Comparison of ENCODE assay signal across 15 cellular contexts in the genomic region with DNA sequence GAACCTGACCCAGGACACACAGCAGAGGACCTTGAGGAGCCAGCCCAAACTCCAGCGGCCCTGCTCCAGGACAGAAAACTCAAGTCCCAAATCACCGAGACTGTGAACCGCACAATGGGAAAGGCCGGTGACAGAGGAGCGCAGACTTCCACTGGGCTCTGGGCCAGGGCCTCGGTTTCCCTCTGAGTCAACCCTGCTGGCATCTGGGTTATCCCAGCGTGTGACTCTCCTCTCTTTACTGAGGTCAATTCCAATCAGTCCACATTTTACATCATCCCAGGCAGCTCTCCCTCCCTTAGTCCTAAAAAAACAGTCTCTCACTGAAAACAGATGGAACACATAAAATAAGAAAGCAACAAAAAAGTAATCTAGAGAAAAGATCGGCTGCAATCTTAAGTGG. TPM values are rescaled to one million over a fixed set of nuclear protein-coding genes. Genes with fewer than 3 reads are reported as not detected.
DNase-seq lines count a peak whose midpoint lies in the region; ATAC-seq and TF ChIP-seq lines count a peak whose summit lies in the region.
"Had no signal": no experiment of that assay in that cellular context is flagged by ENCODE, and none has a peak within 500 bp of the region (broad histone marks: within the 10 kb centered on the region; RNA-seq: fewer than 3 reads in every experiment).

No MANE protein-coding gene starts in this region.

- H3K27me3 ChIP-seq in BLaER1 treated with 17β-estradiol and CSF1 and Interleukin-3, amounts not matched to agents 10 nM and 100 nM = no peaks in the 10 kb centered on the region
- H3K27me3 ChIP-seq in smooth muscle cell (ENCODE audit: low read depth) = no peaks in the 10 kb centered on the region
- H3K27me3 ChIP-seq in upper lobe of right lung = no peaks in the 10 kb centered on the region

- POLR2A ChIA-PET in activated CD8-positive, alpha-beta T cell treated with anti-CD3 and anti-CD28 coated beads, Interleukin-2, amount 10 ng/mL, durations not matched to agents 7 days and 5 days (lab: Charles Lee) = interaction anchor here (1.1 kb wide), 1 partner anchor 8 kb away, joined by 3 read pairs; no protein-coding TSS in a partner anchor

- 39% methylated on average over 8 of the region's 8 CpGs for WGBS in smooth muscle cell (ENCODE audit: low lambda C conversion rate)

- H2AFZ ChIP-seq in smooth muscle cell (ENCODE audit: low read depth) = no peak overlapping the region

- DNase-seq in activated CD8-positive, alpha-beta T cell treated with anti-CD3 and anti-CD28 coated beads, Interleukin-2, amount 10 ng/mL, durations not matched to agents 7 days and 5 days = no peak
- DNase-seq in fibroblast of mammary gland (ENCODE audit: low read depth) = peak; percentile 84
- no peak for DNase-seq in smooth muscle cell (lab: John Stamatoyannopoulos, UW; ENCODE audit: unreplicated experiment)
- DNase-seq in upper lobe of right lung = no peak
- DNase-seq: central memory CD4-positive, alpha-beta T cell; GF-D8; NCI-H1105; NCI-H345; T-cell had no signal

- CTCF ChIA-PET in activated CD8-positive, alpha-beta T cell treated with anti-CD3 and anti-CD28 coated beads, Interleukin-2, amount 10 ng/mL, durations not matched to agents 7 days and 5 days (lab: Charles Lee) = interaction anchor here (4.9 kb wide), 1 partner anchor 35 kb away, joined by 30 read pairs; no protein-coding TSS in a partner anchor

- peak overlapping the region; percentile 5 to 97 (median 51); a peak in 21 of 22 replicates for H3K4me2 ChIP-seq in BLaER1 treated with 17β-estradiol and CSF1 and Interleukin-3, amounts not matched to agents 10 nM and 100 nM
- H3K4me2 ChIP-seq in smooth muscle cell = peak overlapping the region; percentile 4

- H4K20me1 ChIP-seq in BLaER1 treated with 17β-estradiol and CSF1 and Interleukin-3, amounts not matched to agents 10 nM and 100 nM = peaks cover 15 to 97% (median 67%) of the 10 kb centered on the region in 11 experiments; a peak in 20 of 22 replicates
- H4K20me1 ChIP-seq in smooth muscle cell (ENCODE audit: low read depth) = peaks cover 12% of the 10 kb centered on the region

- no peaks in the 10 kb centered on the region for H3K9me3 Mint-ChIP-seq in activated CD8-positive, alpha-beta T cell treated with anti-CD3 and anti-CD28 coated beads, Interleukin-2, amount 10 ng/mL, durations not matched to agents 7 days and 5 days (ENCODE audit: insufficient read depth)
- H3K9me3 Mint-ChIP-seq: T-cell had no signal

- no peaks in the 10 kb centered on the region for H3K27me3 Mint-ChIP-seq in activated CD8-positive, alpha-beta T cell treated with anti-CD3 and anti-CD28 coated beads, Interleukin-2, amount 10 ng/mL, durations not matched to agents 7 days and 5 days (ENCODE audit: low read depth)
- H3K27me3 Mint-ChIP-seq: T-cell had no signal

- H3K4me1 Mint-ChIP-seq in activated CD8-positive, alpha-beta T cell treated with anti-CD3 and anti-CD28 coated beads, Interleukin-2, amount 10 ng/mL, durations not matched to agents 7 days and 5 days (ENCODE audit: low read depth) = peaks cover 86% of the 10 kb centered on the region

- 0 out of 22 replicates have a peak, but pooled peaks cover 0 to 6% (median 0%) of the 10 kb centered on the region in 11 experiments for H3K36me3 ChIP-seq in BLaER1 treated with 17β-estradiol and CSF1 and Interleukin-3, amounts not matched to agents 10 nM and 100 nM
- H3K36me3 ChIP-seq in smooth muscle cell (ENCODE audit: low read depth) (no peaks in the 10 kb centered on the region), upper lobe of right lung (no peaks in the 10 kb centered on the region)

- intact Hi-C loops in upper lobe of right lung (cut with DNase I) = no loop called here

- peak overlapping the region; percentile 75 for H3K27ac Mint-ChIP-seq in activated CD8-positive, alpha-beta T cell treated with anti-CD3 and anti-CD28 coated beads, Interleukin-2, amount 10 ng/mL, durations not matched to agents 7 days and 5 days

- no peak overlapping the region for H3K4me3 ChIP-seq in BLaER1 treated with 17β-estradiol and CSF1 and Interleukin-3, amounts not matched to agents 10 nM and 100 nM
- H3K4me3 ChIP-seq in fibroblast of mammary gland (ENCODE audit: control insufficient read depth, low read depth, low read length) = no peak overlapping the region
- H3K4me3 ChIP-seq in smooth muscle cell = no peak overlapping the region
- no peak overlapping the region for H3K4me3 ChIP-seq in upper lobe of right lung

- TF ChIP-seq CTCF in fibroblast of mammary gland (conservative IDR thresholded peaks at IDR 0.05; ENCODE audit: control insufficient read depth, insufficient read depth, low read depth, low read length) (no peak), smooth muscle cell (IDR thresholded peaks at IDR 0.05; ENCODE audit: borderline replicate concordance, insufficient read depth, poor library complexity, severe bottlenecking) (no peak), upper lobe of right lung (IDR thresholded peaks at IDR 0.05) (no peak)

- no peak overlapping the region for H3K9ac ChIP-seq in BLaER1 treated with 17β-estradiol and CSF1 and Interleukin-3, amounts not matched to agents 10 nM and 100 nM
- no peak overlapping the region for H3K9ac ChIP-seq in smooth muscle cell (ENCODE audit: low read depth)

- peaks cover 8% of the 10 kb centered on the region for H3K79me2 ChIP-seq in smooth muscle cell (ENCODE audit: low read depth)

- no peak overlapping the region for H3K4me3 Mint-ChIP-seq in activated CD8-positive, alpha-beta T cell treated with anti-CD3 and anti-CD28 coated beads, Interleukin-2, amount 10 ng/mL, durations not matched to agents 7 days and 5 days

- H3K4me1 ChIP-seq in BLaER1 treated with 17β-estradiol and CSF1 and Interleukin-3, amounts not matched to agents 10 nM and 100 nM = peaks cover 60 to 95% (median 79%) of the 10 kb centered on the region in 10 experiments
- H3K4me1 ChIP-seq in smooth muscle cell (ENCODE audit: low read depth) (no peaks in the 10 kb centered on the region), upper lobe of right lung (peaks cover 23% of the 10 kb centered on the region)

- no peak for ATAC-seq in activated CD8-positive, alpha-beta T cell treated with anti-CD3 and anti-CD28 coated beads, Interleukin-2, amount 10 ng/mL, durations not matched to agents 7 days and 5 days
- ATAC-seq in HG02642 (IDR thresholded peaks at IDR 0.05; ENCODE audit: poor library complexity, unreplicated experiment) (no peak), SK-N-SH treated with all-trans-retinoic acid at 6 μM for 48 hours (no peak), upper lobe of right lung (no peak), HG03025 (IDR thresholded peaks at IDR 0.05; ENCODE audit: low FRiP score, unreplicated experiment) (no peak)
- ATAC-seq: esophagus mucosa, Panc1, T-cell had no signal

- peak overlapping the region in 2 of 11 experiments; percentile 2 to 4; a peak in 2 of 22 replicates for H3K27ac ChIP-seq in BLaER1 treated with 17β-estradiol and CSF1 and Interleukin-3, amounts not matched to agents 10 nM and 100 nM
- no peak overlapping the region for H3K27ac ChIP-seq in smooth muscle cell (ENCODE audit: low read depth)
- no peak overlapping the region for H3K27ac ChIP-seq in upper lobe of right lung

- peaks cover 33% of the 10 kb centered on the region for H3K36me3 Mint-ChIP-seq in activated CD8-positive, alpha-beta T cell treated with anti-CD3 and anti-CD28 coated beads, Interleukin-2, amount 10 ng/mL, durations not matched to agents 7 days and 5 days (ENCODE audit: low read depth)

- H3K9me3 ChIP-seq in BLaER1 treated with 17β-estradiol and CSF1 and Interleukin-3, amounts not matched to agents 10 nM and 100 nM (replicated peaks in 1 of 11) = no peaks in the 10 kb centered on the region
- H3K9me3 ChIP-seq in smooth muscle cell (replicated peaks; ENCODE audit: low read depth) (no peaks in the 10 kb centered on the region), upper lobe of right lung (no peaks in the 10 kb centered on the region)

- H3F3A ChIP-seq in smooth muscle cell (ENCODE audit: low read depth) = no peaks in the 10 kb centered on the region

TF ChIP-seq in SK-N-SH treated with all-trans-retinoic acid at 6 μM for 48 hours, 23 proteins besides CTCF, POLR2A, EP300 and RAD21:
- TF ChIP-seq TOX (CRISPR knock-in tag; IDR thresholded peaks at IDR 0.05; ENCODE audit: borderline replicate concordance) = no peak

RNA-seq across cellular contexts. Expression of a gene that starts 36.9 kb away (rescaled TPM):
- 100 to 1,000 TPM; 103 to 107 TPM for total RNA-seq in activated CD8-positive, alpha-beta T cell treated with anti-CD3 and anti-CD28 coated beads, Interleukin-2, amount 10 ng/mL, durations not matched to agents 7 days and 5 days
- total RNA-seq in smooth muscle cell (9.2 and 17.6 TPM in 2 replicates), upper lobe of right lung (96.9 TPM)
- polyA plus RNA-seq in smooth muscle cell = 13.3 and 14.2 TPM in 2 replicates
